ENCODE assay signal across 9 cellular contexts in the genomic region with DNA sequence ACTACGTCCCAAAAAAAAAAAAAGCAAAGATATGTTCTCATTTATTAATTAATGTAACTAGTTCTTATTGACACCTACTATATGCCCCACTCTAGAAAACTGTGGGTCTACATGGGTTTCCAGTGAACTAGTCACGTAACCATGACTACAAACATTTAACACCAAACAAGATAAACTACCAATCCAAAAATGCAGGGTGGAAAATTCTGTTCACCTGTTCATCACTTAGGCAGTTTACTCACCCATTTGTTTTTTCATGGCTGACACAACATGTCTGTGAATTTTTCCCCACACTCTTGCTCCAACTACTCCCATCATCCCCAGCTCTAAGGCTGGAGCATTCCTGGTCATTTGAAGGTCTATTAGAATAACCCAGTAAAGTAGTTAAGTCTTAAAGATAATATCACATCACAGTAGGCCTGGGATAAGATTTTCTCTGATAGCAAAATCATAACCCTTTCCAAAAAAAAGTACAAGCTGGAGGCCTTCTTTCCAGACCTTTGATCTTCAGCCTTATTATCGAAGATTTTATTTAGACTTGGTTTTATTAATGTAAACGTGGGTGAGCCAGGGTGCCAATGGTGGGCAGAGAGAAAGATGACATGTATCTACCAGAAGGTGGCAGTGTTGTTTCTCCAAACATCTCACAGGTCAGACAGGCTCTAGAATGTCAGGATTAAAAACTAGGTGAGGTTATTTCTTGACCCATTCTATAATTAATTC.
DNase-seq lines count a peak whose midpoint lies in the region; ATAC-seq, FAIRE-seq and TF ChIP-seq lines count a peak whose summit lies in the region.
"Had no signal": no experiment of that assay in that cellular context is flagged by ENCODE, and none has a peak within 500 bp of the region (broad histone marks: within the 10 kb centered on the region; RNA-seq: fewer than 3 reads in every experiment).

No MANE protein-coding gene starts in this region.

- H3K79me2 ChIP-seq in K562 (ENCODE audit: control insufficient read depth, insufficient read depth, low read length), result no peaks in the 10 kb centered on the region

- no peaks in the 10 kb centered on the region for H3K4me1 Mint-ChIP-seq in CD8-positive, alpha-beta T cell (ENCODE audit: low read depth)

- H3K4me2 ChIP-seq in K562 (ENCODE audit: insufficient read depth, low read length), result no peak overlapping the region

- in situ Hi-C loops in K562 (cut with MboI), result loop anchor here (5.0 to 10.0 kb wide), 2 partner anchors 315 to 448 kb away; a partner anchor contains a TSS

- no peaks in the 10 kb centered on the region for H3K9me3 ChIP-seq in CD8-positive, alpha-beta T cell (ENCODE audit: low read length)
- H3K9me3 ChIP-seq in K562 (replicated peaks; ENCODE audit: control insufficient read depth, insufficient read depth, low read depth, low read length), result no peaks in the 10 kb centered on the region
- H3K9me3 ChIP-seq in iPS DF 6.9 (ENCODE audit: control insufficient read depth, insufficient read depth, low read length), result no peaks in the 10 kb centered on the region

- TF ChIP-seq POLR2A in K562 (conservative IDR thresholded peaks at IDR 0.05), result no peak

- H4K20me1 ChIP-seq in K562 (replicated peaks; ENCODE audit: control insufficient read depth, insufficient read depth, low read length), result no peaks in the 10 kb centered on the region

- no peaks in the 10 kb centered on the region for H3K27me3 ChIP-seq in CD8-positive, alpha-beta T cell (ENCODE audit: insufficient read depth, low read length)
- H3K27me3 ChIP-seq in K562 (ENCODE audit: control insufficient read depth in 2 of 2, insufficient read depth in 2 of 2, low read length in 2 of 2) (no peaks in the 10 kb centered on the region), iPS DF 6.9 (ENCODE audit: control insufficient read depth, insufficient read depth, low read length) (no peaks in the 10 kb centered on the region)

- FAIRE-seq in HTR-8/SVneo (lab: Jason Lieb, UNC) (peak; percentile 99), K562 (lab: Jason Lieb, UNC) (peak; percentile 93)

- H3K9ac ChIP-seq in K562 (ENCODE audit: insufficient read depth in 1 of 2, low read depth in 2 of 2, low read length in 2 of 2), result no peak overlapping the region

- TF ChIP-seq CTCF in CD8-positive, alpha-beta T cell (IDR thresholded peaks at IDR 0.05), result peak; percentile 93
- peak; percentile 57 to 68 (median 61) for TF ChIP-seq CTCF in K562 (IDR thresholded peaks at IDR 0.05 in 2 of 3, conservative IDR thresholded peaks at IDR 0.05 in 1 of 3; ENCODE audit: insufficient read depth in 2 of 3, low read depth in 1 of 3, low read length in 3 of 3)

- DNase-seq in CD8-positive, alpha-beta T cell, result peak in 2 of 7 experiments; percentile 13 to 18
- DNase-seq in HTR-8/SVneo (ENCODE audit: insufficient read length, low spot score) (peak; percentile 91), NOMO-1 treated with dmso at 0.1 percent for 144 hours (lab: John Stamatoyannopoulos, UW; ENCODE audit: unreplicated experiment) (peak; percentile 15), K562 (ENCODE audit: extremely low read depth in 1 of 4, low spot score in 3 of 4) (peak; percentile 36 to 56 (median 53)), iPS DF 6.9 (ENCODE audit: low read depth, low spot score) (peak; percentile 22), smooth muscle cell of the brain vasculature (ENCODE audit: low read depth, low spot score) (peak; percentile 13), UCSD-AML1 (lab: John Stamatoyannopoulos, UW; ENCODE audit: unreplicated experiment) (no peak)

- intact Hi-C loops in CD8-positive, alpha-beta T cell (cut with DNase I, micrococcal nuclease), result loop anchor here (1.0 to 5.0 kb wide), 6 partner anchors 62 to 1058 kb away; a partner anchor contains a TSS
- intact Hi-C loops in K562 (cut with micrococcal nuclease), result loop anchor here (1.0 to 10.0 kb wide), 3 partner anchors 317 to 768 kb away; a partner anchor contains a TSS

- H3K36me3 ChIP-seq in CD8-positive, alpha-beta T cell (ENCODE audit: insufficient read depth, low read length), result no peaks in the 10 kb centered on the region
- H3K36me3 ChIP-seq in K562 (ENCODE audit: control insufficient read depth, insufficient read depth, low read length) (no peaks in the 10 kb centered on the region), iPS DF 6.9 (ENCODE audit: control insufficient read depth, insufficient read depth, low read length) (no peaks in the 10 kb centered on the region)

- no peaks in the 10 kb centered on the region for H3K4me1 ChIP-seq in CD8-positive, alpha-beta T cell (ENCODE audit: insufficient read depth, low read length)
- no peaks in the 10 kb centered on the region for H3K4me1 ChIP-seq in K562 (replicated peaks in 1 of 2; ENCODE audit: control insufficient read depth in 2 of 2, insufficient read depth in 2 of 2, low read length in 2 of 2)
- H3K4me1 ChIP-seq in iPS DF 6.9 (ENCODE audit: control insufficient read depth, insufficient read depth, low read length), result no peaks in the 10 kb centered on the region

- no peak for TF ChIP-seq EP300 in K562 (IDR thresholded peaks at IDR 0.05; ENCODE audit: low read length)

- no peak overlapping the region for H3K4me3 ChIP-seq in CD8-positive, alpha-beta T cell (ENCODE audit: low read depth, low read length)
- no peak overlapping the region for H3K4me3 ChIP-seq in K562
- no peak overlapping the region for H3K4me3 ChIP-seq in iPS DF 6.9 (ENCODE audit: low read length)

- H3K27ac Mint-ChIP-seq in CD8-positive, alpha-beta T cell, result no peak overlapping the region
- H3K27ac Mint-ChIP-seq: T-helper 1 cell treated with Interleukin-12 subunit alpha and Interleukin-12 subunit beta and Interleukin-4 antibody, amounts not matched to agents 30 μg/mL and 1 μg/mL, for 36 hours had no signal

- H2AFZ ChIP-seq in K562 (ENCODE audit: low read depth, low read length), result no peak overlapping the region

- no peak overlapping the region for H3K27ac ChIP-seq in CD8-positive, alpha-beta T cell (ENCODE audit: low read depth, low read length)
- no peak overlapping the region for H3K27ac ChIP-seq in K562 (ENCODE audit: extremely low read depth, low read depth, low read length)
- no peak overlapping the region for H3K27ac ChIP-seq in iPS DF 6.9 (ENCODE audit: low read length)

- BruUV-seq in K562 (replicated peaks; lab: Mats Ljungman, UMichigan), result no TSS peak

- peaks cover 27% of the 10 kb centered on the region for H3K27me3 Mint-ChIP-seq in CD8-positive, alpha-beta T cell (ENCODE audit: low read depth)

- no peaks in the 10 kb centered on the region for H3K9me3 Mint-ChIP-seq in CD8-positive, alpha-beta T cell
- H3K9me3 Mint-ChIP-seq: T-helper 1 cell treated with Interleukin-12 subunit alpha and Interleukin-12 subunit beta and Interleukin-4 antibody, amounts not matched to agents 30 μg/mL and 1 μg/mL, for 36 hours had no signal

- POLR2A ChIA-PET in CD8-positive, alpha-beta T cell (lab: Charles Lee), result no interaction called here
- POLR2A ChIA-PET in K562 (lab: Yijun Ruan, JAX), result no interaction called here

- peak; percentile 74 for ATAC-seq in CD8-positive, alpha-beta T cell
- ATAC-seq in GM18520 (IDR thresholded peaks at IDR 0.05; ENCODE audit: unreplicated experiment), result peak; percentile 50
- ATAC-seq in K562, result peak; percentile 89

- 0% methylated on average over 4 of the region's 4 CpGs for WGBS in K562 (ENCODE audit: insufficient coverage, low coverage, missing lambda C conversion rate)
- WGBS in iPS DF 6.9 (ENCODE audit: insufficient coverage, insufficient read length), result no CpG with 5 or more reads among the region's 4 CpGs

- no peaks in the 10 kb centered on the region for H3K36me3 Mint-ChIP-seq in CD8-positive, alpha-beta T cell

- H3K9me1 ChIP-seq in K562 (ENCODE audit: control insufficient read depth, insufficient read depth, low read length), result no peaks in the 10 kb centered on the region

- TF ChIP-seq RAD21 in K562 (CRISPR knock-in tag; conservative IDR thresholded peaks at IDR 0.05 in 1 of 2, IDR thresholded peaks at IDR 0.05 in 1 of 2), result peak; percentile 84 to 88

- CTCF ChIA-PET in CD8-positive, alpha-beta T cell (lab: Charles Lee), result interaction anchor here (0.8 to 6.3 kb wide), 17 partner anchors 8 to 1058 kb away, joined by 3 to 40 read pairs (median 4); a partner anchor contains a TSS
- CTCF ChIA-PET in K562 (lab: Yijun Ruan, JAX; ENCODE audit: low intra/inter-chr PET ratio), result interaction anchor here (0.7 to 3.0 kb wide), 3 partner anchors 315 to 450 kb away, joined by 3 to 35 read pairs (median 4); no protein-coding TSS in a partner anchor

- H3K4me3 Mint-ChIP-seq in CD8-positive, alpha-beta T cell, result no peak overlapping the region
- H3K4me3 Mint-ChIP-seq: T-helper 1 cell treated with Interleukin-12 subunit alpha and Interleukin-12 subunit beta and Interleukin-4 antibody, amounts not matched to agents 30 μg/mL and 1 μg/mL, for 36 hours had no signal

TF ChIP-seq in K562, 482 proteins besides CTCF, POLR2A, EP300 and RAD21:
- TF ChIP-seq FOXK1 (CRISPR knock-in tag; IDR thresholded peaks at IDR 0.05; ENCODE audit: borderline replicate concordance) (no peak), RFX1 (IDR thresholded peaks at IDR 0.05) (peak; percentile 48), ARID2 (IDR thresholded peaks at IDR 0.05) (peak; percentile 66; the same call in 1 of the 2 replicates), ZNF436 (CRISPR knock-in tag; IDR thresholded peaks at IDR 0.05) (no peak), ZBTB1 (CRISPR knock-in tag; IDR thresholded peaks at IDR 0.05; ENCODE audit: borderline replicate concordance, low read depth) (no peak), SMC3 (conservative IDR thresholded peaks at IDR 0.05; ENCODE audit: insufficient read depth, low read depth, low read length) (peak; percentile 63)
- TF ChIP-seq, protein P1, sequence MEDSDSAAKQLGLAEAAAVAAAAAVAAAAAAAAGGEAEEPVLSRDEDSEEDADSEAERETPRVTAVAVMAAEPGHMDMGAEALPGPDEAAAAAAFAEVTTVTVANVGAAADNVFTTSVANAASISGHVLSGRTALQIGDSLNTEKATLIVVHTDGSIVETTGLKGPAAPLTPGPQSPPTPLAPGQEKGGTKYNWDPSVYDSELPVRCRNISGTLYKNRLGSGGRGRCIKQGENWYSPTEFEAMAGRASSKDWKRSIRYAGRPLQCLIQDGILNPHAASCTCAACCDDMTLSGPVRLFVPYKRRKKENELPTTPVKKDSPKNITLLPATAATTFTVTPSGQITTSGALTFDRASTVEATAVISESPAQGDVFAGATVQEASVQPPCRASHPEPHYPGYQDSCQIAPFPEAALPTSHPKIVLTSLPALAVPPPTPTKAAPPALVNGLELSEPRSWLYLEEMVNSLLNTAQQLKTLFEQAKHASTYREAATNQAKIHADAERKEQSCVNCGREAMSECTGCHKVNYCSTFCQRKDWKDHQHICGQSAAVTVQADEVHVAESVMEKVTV (CRISPR knock-in tag; IDR thresholded peaks at IDR 0.05), result peak; percentile 66
- TF ChIP-seq, protein P2, sequence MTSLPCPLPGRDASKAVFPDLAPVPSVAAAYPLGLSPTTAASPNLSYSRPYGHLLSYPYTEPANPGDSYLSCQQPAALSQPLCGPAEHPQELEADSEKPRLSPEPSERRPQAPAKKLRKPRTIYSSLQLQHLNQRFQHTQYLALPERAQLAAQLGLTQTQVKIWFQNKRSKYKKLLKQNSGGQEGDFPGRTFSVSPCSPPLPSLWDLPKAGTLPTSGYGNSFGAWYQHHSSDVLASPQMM (CRISPR knock-in tag; IDR thresholded peaks at IDR 0.05), result no peak
